Comparison of ENCODE assay signal across 8 cellular contexts in genomic region chr16:3690991-3691720, GRCh38. TPM values are rescaled to one million over a fixed set of nuclear protein-coding genes. Genes with fewer than 3 reads are reported as not detected.
A peak's percentile ranks its signal among the peaks of the same experiment; 100 is the strongest.
DNase-seq lines count a peak whose midpoint lies in the region; ATAC-seq and TF ChIP-seq lines count a peak whose summit lies in the region.

No MANE protein-coding gene starts in this region.

- H3K27ac Mint-ChIP-seq in CD14-positive monocyte: peak overlapping the region in 1 of 7 donors; percentile 26

- ATAC-seq in GM19324 (IDR thresholded peaks at IDR 0.05; ENCODE audit: low FRiP score, unreplicated experiment): no peak

- POLR2A ChIA-PET in RWPE1 (lab: Yijun Ruan, JAX; ENCODE audit: low non-redundant PET): no interaction called here

- intact Hi-C loops in CD14-positive monocyte (cut with micrococcal nuclease): loop anchor here in 1 of 2 donors (10.0 kb wide), 1 partner anchor 184 kb away; no protein-coding TSS in a partner anchor
- intact Hi-C loops in posterior vena cava (cut with DNase I): loop anchor here in 1 of 2 donors (10.0 kb wide), 1 partner anchor 184 kb away; no protein-coding TSS in a partner anchor

- H3K36me3 Mint-ChIP-seq in CD14-positive monocyte: peaks cover 34 to 45% of the 10 kb centered on the region in 2 donors

- no peak overlapping the region for H3K4me3 Mint-ChIP-seq in CD14-positive monocyte

- TF ChIP-seq CTCF in CD14-positive monocyte (IDR thresholded peaks at IDR 0.05): peak; percentile 6
- no peak for TF ChIP-seq CTCF in RWPE1 (conservative IDR thresholded peaks at IDR 0.05; ENCODE audit: low read depth)
- no peak for TF ChIP-seq CTCF in fibroblast of pulmonary artery (IDR thresholded peaks at IDR 0.05; ENCODE audit: low read length, missing control alignments)

- H3K27me3 Mint-ChIP-seq in CD14-positive monocyte (ENCODE audit: low read depth in 3 of 3): peaks cover 2 to 4% (median 4%) of the 10 kb centered on the region in 3 donors

- no peaks in the 10 kb centered on the region for H3K9me3 Mint-ChIP-seq in CD14-positive monocyte

- CTCF ChIA-PET in RWPE1 (lab: Yijun Ruan, JAX): interaction anchor here (0.6 to 1.5 kb wide), 4 partner anchors 8 to 144 kb away, joined by 3 to 6 read pairs (median 4); no protein-coding TSS in a partner anchor

- DNase-seq in CD14-positive monocyte (ENCODE audit: low spot score) (no peak), RWPE1 (ENCODE audit: low spot score) (no peak), fibroblast of pulmonary artery (ENCODE audit: low read depth) (no peak), posterior vena cava (ENCODE audit: low spot score) (peak; percentile 85), HT-29 (ENCODE audit: low spot score) (no peak), DMS79 (lab: John Stamatoyannopoulos, UW) (no peak)
- no peak for DNase-seq in activated T-cell treated with anti-CD3 and anti-CD28 coated beads, Interleukin-2, amount 50 U/mL, for 48 hours

- peak overlapping the region; percentile 40 for H3K4me3 ChIP-seq in fibroblast of pulmonary artery (replicated peaks; ENCODE audit: low read depth, low read length)

- H3K27ac ChIP-seq in RWPE1: peak overlapping the region; percentile 52

- H3K4me1 Mint-ChIP-seq in CD14-positive monocyte: peaks cover 13% of the 10 kb centered on the region

RNA-seq across cellular contexts. Expression of gene TRAP1, which starts 26.2 kb away (rescaled TPM):
- polyA plus RNA-seq in CD14-positive monocyte: 10 to 100 TPM; 22.8 to 22.9 TPM
- 10 to 100 TPM; 61.4 to 65.0 TPM for total RNA-seq in posterior vena cava
- 553 and 632 TPM in 2 replicates for total RNA-seq in HT-29 (2014; rRNA removed; shearing (Covaris generic))

RNA-seq across cellular contexts. Expression of gene DNASE1, which starts 36.7 kb away (rescaled TPM):
- 1 to 10 TPM in 1 of 2 donors, not detected in 1; 1.5 TPM for polyA plus RNA-seq in CD14-positive monocyte
- 1 to 10 TPM; 4.0 to 6.2 TPM for total RNA-seq in posterior vena cava
- total RNA-seq in HT-29 (2014; rRNA removed; shearing (Covaris generic)): 27.1 and 46.6 TPM in 2 replicates
